In the genomic region with DNA sequence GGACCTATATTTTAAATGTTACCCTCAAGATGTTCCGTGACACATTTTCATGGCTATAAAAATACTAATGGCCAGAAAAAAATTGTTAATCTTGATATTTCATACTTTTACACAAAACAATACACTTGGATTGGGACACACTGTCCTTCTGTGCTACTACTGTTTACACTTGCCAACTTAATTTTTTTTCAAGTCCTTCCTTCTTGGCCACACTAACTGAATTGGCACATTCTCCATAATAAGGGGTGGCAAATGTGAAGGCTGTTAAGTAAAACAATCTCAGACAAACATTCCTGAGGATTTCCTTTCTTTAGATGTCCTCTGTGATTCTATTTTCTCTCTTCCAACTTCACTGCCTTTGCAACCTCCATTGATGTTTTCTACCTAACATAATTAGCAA, we compare ENCODE assay signal across 32 cellular contexts.
"Had no signal": no experiment of that assay in that cellular context is flagged by ENCODE, and none has a peak within 500 bp of the region (broad histone marks: within the 10 kb centered on the region; RNA-seq: fewer than 3 reads in every experiment).

No MANE protein-coding gene starts in this region.

- DNase-seq: naive B cell; naive thymus-derived CD8-positive, alpha-beta T cell; nephron progenitor cell; nucleus accumbens; posterior cingulate gyrus; psoas muscle; right cardiac atrium; right lobe of liver; sigmoid colon; spleen; stimulated activated CD4-positive, alpha-beta T cell treated with anti-CD3 and anti-CD28 coated beads, Interleukin-12 subunit alpha, Interleukin-12 subunit beta, amount 100 ng/mL, for 4 hours; stimulated activated CD4-positive, alpha-beta T cell treated with anti-CD3 and anti-CD28 coated beads, Interleukin-1b, Interleukin-23, amount 100 ng/mL, for 48 hours; stimulated activated CD4-positive, alpha-beta T cell treated with anti-CD3 and anti-CD28 coated beads, Interleukin-2, amount 100 ng/mL, for 48 hours; stimulated activated CD4-positive, alpha-beta T cell treated with anti-CD3 and anti-CD28 coated beads, Interleukin-4, amount 100 ng/mL, for 24 hours; stimulated activated naive B cell treated with anti-CD40 and anti-IgM and Interleukin-4, amounts not matched to agents 10 μg/mL and 1 μg/mL and 100 μg/mL, for 72 hours; stimulated activated naive CD4-positive, alpha-beta T cell treated with Interleukin-2 at 50 U/mL for 16 hours; stomach; thyroid gland; trophoblast cell; upper lobe of left lung; uterus had no signal

- H3K4me1 ChIP-seq: parathyroid adenoma, psoas muscle, right lobe of liver, sigmoid colon, spleen, stomach, thyroid gland, tibial nerve, upper lobe of left lung, uterus had no signal

- H3K4me2 ChIP-seq: smooth muscle cell had no signal

- H3K27ac Mint-ChIP-seq: naive B cell; naive thymus-derived CD8-positive, alpha-beta T cell; natural killer cell treated with Interleukin-12 subunit alpha and Interleukin-12 subunit beta and Interleukin-15 and Interleukin-18, amount 100 ng/mL, for 72 hours; nephron progenitor cell; progenitor cell of endocrine pancreas; stimulated activated effector memory CD8-positive, alpha-beta T cell treated with anti-CD3 and anti-CD28 coated beads, Interleukin-12 subunit alpha, Interleukin-12 subunit beta, amount 100 ng/mL, for 72 hours; stimulated activated naive B cell treated with anti-CD40 and anti-IgM and Interleukin-4, amounts not matched to agents 10 μg/mL and 1 μg/mL and 100 μg/mL, for 72 hours; stimulated activated naive CD8-positive, alpha-beta T cell treated with anti-CD3 and anti-CD28 coated beads, Interleukin-15, Interleukin-2, amounts not matched to agents 100 ng/mL and 50 ng/mL, for 24 hours had no signal

- H3K9me3 ChIP-seq: neutrophil, thoracic aorta, thyroid gland, uterus had no signal

- H3K79me2 ChIP-seq: parathyroid adenoma had no signal

- ATAC-seq: naive thymus-derived CD8-positive, alpha-beta T cell; natural killer cell treated with Interleukin-12 subunit alpha and Interleukin-12 subunit beta and Interleukin-15 and Interleukin-18, amount 100 ng/mL, for 72 hours; psoas muscle; right cardiac atrium; right lobe of liver; stimulated activated effector memory CD8-positive, alpha-beta T cell treated with anti-CD3 and anti-CD28 coated beads, Interleukin-12 subunit alpha, Interleukin-12 subunit beta, amount 100 ng/mL, for 72 hours; stimulated activated naive B cell treated with anti-CD40 and anti-IgM and Interleukin-4, amounts not matched to agents 10 μg/mL and 1 μg/mL and 100 μg/mL, for 72 hours had no signal

- H3K36me3 Mint-ChIP-seq: naive B cell; stimulated activated effector memory CD8-positive, alpha-beta T cell treated with anti-CD3 and anti-CD28 coated beads, Interleukin-12 subunit alpha, Interleukin-12 subunit beta, amount 100 ng/mL, for 72 hours; stimulated activated naive B cell treated with anti-CD40 and anti-IgM and Interleukin-4, amounts not matched to agents 10 μg/mL and 1 μg/mL and 100 μg/mL, for 72 hours had no signal

- H3K27me3 Mint-ChIP-seq: naive B cell; naive thymus-derived CD8-positive, alpha-beta T cell; natural killer cell treated with Interleukin-12 subunit alpha and Interleukin-12 subunit beta and Interleukin-15 and Interleukin-18, amount 100 ng/mL, for 72 hours; progenitor cell of endocrine pancreas; stimulated activated naive B cell treated with anti-CD40 and anti-IgM and Interleukin-4, amounts not matched to agents 10 μg/mL and 1 μg/mL and 100 μg/mL, for 72 hours; stimulated activated naive CD8-positive, alpha-beta T cell treated with anti-CD3 and anti-CD28 coated beads, Interleukin-15, Interleukin-2, amounts not matched to agents 100 ng/mL and 50 ng/mL, for 24 hours had no signal

- H3K36me3 ChIP-seq: neutrophil, right lobe of liver, sigmoid colon, spleen, stomach, thoracic aorta, thyroid gland, tibial nerve, upper lobe of left lung, uterus had no signal

- H3K4me1 Mint-ChIP-seq: naive B cell; naive thymus-derived CD8-positive, alpha-beta T cell; nephron progenitor cell; neural crest cell; stimulated activated effector memory CD8-positive, alpha-beta T cell treated with anti-CD3 and anti-CD28 coated beads, Interleukin-12 subunit alpha, Interleukin-12 subunit beta, amount 100 ng/mL, for 72 hours; stimulated activated naive B cell treated with anti-CD40 and anti-IgM and Interleukin-4, amounts not matched to agents 10 μg/mL and 1 μg/mL and 100 μg/mL, for 72 hours had no signal

- H3K9ac ChIP-seq: parathyroid adenoma had no signal

- H3K4me3 Mint-ChIP-seq: naive B cell; naive thymus-derived CD8-positive, alpha-beta T cell; natural killer cell treated with Interleukin-12 subunit alpha and Interleukin-12 subunit beta and Interleukin-15 and Interleukin-18, amount 100 ng/mL, for 72 hours; nephron progenitor cell; neural crest cell; stimulated activated effector memory CD8-positive, alpha-beta T cell treated with anti-CD3 and anti-CD28 coated beads, Interleukin-12 subunit alpha, Interleukin-12 subunit beta, amount 100 ng/mL, for 72 hours; stimulated activated naive B cell treated with anti-CD40 and anti-IgM and Interleukin-4, amounts not matched to agents 10 μg/mL and 1 μg/mL and 100 μg/mL, for 72 hours; stimulated activated naive CD8-positive, alpha-beta T cell treated with anti-CD3 and anti-CD28 coated beads, Interleukin-15, Interleukin-2, amounts not matched to agents 100 ng/mL and 50 ng/mL, for 24 hours had no signal

- H2AFZ ChIP-seq: parathyroid adenoma had no signal

- H3K27ac ChIP-seq: neutrophil, parathyroid adenoma, psoas muscle, right lobe of liver, sigmoid colon, skin epidermis, spleen, stomach, thoracic aorta, thyroid gland, tibial nerve, upper lobe of left lung, uterus had no signal

- H3K27me3 ChIP-seq: neutrophil, right lobe of liver, sigmoid colon, spleen, stomach, thyroid gland, tibial nerve, upper lobe of left lung, uterus had no signal

- H3K4me3 ChIP-seq: psoas muscle, right lobe of liver, sigmoid colon, skin epidermis, smooth muscle cell, spleen, stomach, thoracic aorta, thyroid gland, tibial nerve, upper lobe of left lung, uterus had no signal
